In genomic region chr16:80103463-80103862, GRCh38 we compare ENCODE assay signal across 19 cellular contexts.
"Had no signal": no experiment of that assay in that cellular context is flagged by ENCODE, and none has a peak within 500 bp of the region (broad histone marks: within the 10 kb centered on the region; RNA-seq: fewer than 3 reads in every experiment).

No MANE protein-coding gene starts in this region.

- H3K4me2 ChIP-seq: neural progenitor cell had no signal

- H3K4me1 Mint-ChIP-seq: natural killer cell had no signal

- H3K36me3 ChIP-seq: heart left ventricle, neural progenitor cell, ovary, right atrium auricular region, uterus had no signal

- H3K27ac ChIP-seq: heart left ventricle, neural progenitor cell, ovary, right atrium auricular region, uterus had no signal

- H3K36me3 Mint-ChIP-seq: mesothelial cell of epicardium, natural killer cell, neural progenitor cell had no signal

- H3K4me3 Mint-ChIP-seq: dendritic cell treated with granulocyte-macrophage colony-stimulating factor and Interleukin-4, amounts not matched to agents 40 ng/mL and 50 ng/mL, for 4 days; effector memory CD8-positive, alpha-beta T cell; mesothelial cell of epicardium; natural killer cell; neural progenitor cell; type B pancreatic cell had no signal

- ATAC-seq: effector memory CD8-positive, alpha-beta T cell; heart left ventricle; left lobe of liver; natural killer cell had no signal

- H3K27ac Mint-ChIP-seq: dendritic cell treated with granulocyte-macrophage colony-stimulating factor and Interleukin-4, amounts not matched to agents 40 ng/mL and 50 ng/mL, for 4 days; effector memory CD8-positive, alpha-beta T cell; mesothelial cell of epicardium; natural killer cell; neural progenitor cell; type B pancreatic cell had no signal

- H3K4me3 ChIP-seq: heart left ventricle, neural progenitor cell, ovary, right atrium auricular region, smooth muscle cell, uterus had no signal

- FAIRE-seq: colon, frontal cortex had no signal

- H3K4me1 ChIP-seq: heart left ventricle, neural progenitor cell, right atrium auricular region, uterus had no signal

- H3K9ac ChIP-seq: neural progenitor cell had no signal

- H3K27me3 ChIP-seq: neural progenitor cell, ovary, right atrium auricular region, uterus had no signal

- H2AFZ ChIP-seq: neural progenitor cell had no signal

- H3K9me3 ChIP-seq: ovary, uterus had no signal

- H3K9me3 Mint-ChIP-seq: dendritic cell treated with granulocyte-macrophage colony-stimulating factor and Interleukin-4, amounts not matched to agents 40 ng/mL and 50 ng/mL, for 4 days; natural killer cell had no signal

- DNase-seq: effector memory CD8-positive, alpha-beta T cell; erythroblast; heart left ventricle; hippocampal formation; natural killer cell; nucleus accumbens; ovary; stimulated activated CD4-positive, alpha-beta T cell treated with anti-CD3 and anti-CD28 coated beads, Interleukin-2, amount 100 ng/mL, for 48 hours; stimulated activated naive CD4-positive, alpha-beta T cell treated with Interleukin-2 at 50 U/mL for 16 hours; uterus had no signal

- H3K27me3 Mint-ChIP-seq: dendritic cell treated with granulocyte-macrophage colony-stimulating factor and Interleukin-4, amounts not matched to agents 40 ng/mL and 50 ng/mL, for 4 days; type B pancreatic cell had no signal
